In the genomic region with DNA sequence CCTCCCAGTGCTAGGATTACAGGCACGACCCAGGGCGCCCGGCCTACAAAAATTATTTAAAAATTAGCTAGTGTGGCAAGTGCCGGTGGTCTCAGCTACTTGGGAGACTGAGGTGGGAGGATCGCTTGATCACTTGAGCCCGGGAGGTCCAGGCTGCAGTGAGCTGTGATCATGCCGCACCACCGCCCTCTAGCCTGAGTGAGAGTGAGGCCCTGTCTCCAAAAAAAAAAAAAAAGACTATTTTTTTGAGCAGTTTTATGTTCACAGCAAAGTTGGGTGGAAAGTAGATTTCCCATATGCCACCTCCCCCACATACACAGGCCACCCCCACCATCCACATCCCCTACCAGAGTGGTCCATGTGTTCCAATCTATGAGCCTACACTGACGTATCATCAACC, we compare ENCODE assay signal across 34 cellular contexts.
"Had no signal": no experiment of that assay in that cellular context is flagged by ENCODE, and none has a peak within 500 bp of the region (broad histone marks: within the 10 kb centered on the region; RNA-seq: fewer than 3 reads in every experiment).

No MANE protein-coding gene starts in this region.

- DNase-seq: activated B cell treated with CpG ODN at 0.5 μM for 24 hours; activated CD4-positive, alpha-beta memory T cell treated with anti-CD3 and anti-CD28 coated beads for 36 hours; activated CD4-positive, alpha-beta T cell treated with anti-CD3 and anti-CD28 coated beads for 4 hours; activated CD4-positive, alpha-beta T cell treated with anti-CD3 and anti-CD28 coated beads, Interleukin-2, amount 10 ng/mL, durations not matched to agents 24 days and 14 days; activated CD4-positive, alpha-beta T cell treated with anti-CD3 and anti-CD28 coated beads, Interleukin-2, amount 50 U/mL, for 1 hour; activated CD4-positive, alpha-beta T cell treated with anti-CD3 and anti-CD28 coated beads, Interleukin-2, amount 50 U/mL, for 4 hours; activated CD4-positive, CD25-positive, alpha-beta regulatory T cell treated with anti-CD3 and anti-CD28 coated beads, Interleukin-2, amount 50 U/mL, for 72 hours; activated CD8-positive, alpha-beta memory T cell treated with anti-CD3 and anti-CD28 coated beads, Interleukin-2, amount 50 U/mL, for 4 hours; activated CD8-positive, alpha-beta T cell treated with anti-CD3 and anti-CD28 coated beads for 36 hours; activated effector memory CD4-positive, alpha-beta T cell treated with anti-CD3 and anti-CD28 coated beads, Interleukin-2, amount 50 U/mL, for 16 hours; activated gamma-delta T cell treated with Interleukin-2 at 50 U/mL for 16 hours; activated naive CD4-positive, alpha-beta T cell; activated naive CD4-positive, alpha-beta T cell treated with anti-CD3 and anti-CD28 coated beads for 36 hours; activated naive CD4-positive, alpha-beta T cell treated with anti-CD3 and anti-CD28 coated beads, Interleukin-2, amount 50 U/mL, for 16 hours; activated naive CD8-positive, alpha-beta T cell treated with anti-CD3 and anti-CD28 coated beads for 36 hours; activated T-cell treated with anti-CD3 and anti-CD28 coated beads for 4 hours; activated T-cell treated with anti-CD3 and anti-CD28 coated beads, Interleukin-2, amount 50 U/mL, for 1 hour; activated T-cell treated with anti-CD3 and anti-CD28 coated beads, Interleukin-2, amount 50 U/mL, for 4 hours; activated T-cell treated with anti-CD3 and anti-CD28 coated beads, Interleukin-2, amount 50 U/mL, for 72 hours; adrenal gland; amniotic stem cell; body of pancreas; brain microvascular endothelial cell; central memory CD4-positive, alpha-beta T cell; T-helper 1 cell; T-helper 2 cell; T-helper 9 cell had no signal

- H3K27me3 Mint-ChIP-seq: activated B cell treated with CpG ODN at 0.5 μM for 24 hours; activated CD4-positive, alpha-beta memory T cell treated with anti-CD3 and anti-CD28 coated beads for 36 hours; activated CD4-positive, alpha-beta T cell treated with anti-CD3 and anti-CD28 coated beads, Interleukin-2, amount 10 ng/mL, durations not matched to agents 24 days and 14 days; activated CD8-positive, alpha-beta T cell treated with anti-CD3 and anti-CD28 coated beads for 36 hours; activated naive CD8-positive, alpha-beta T cell treated with anti-CD3 and anti-CD28 coated beads for 36 hours; activated T-helper 17 cell treated with anti-CD3 and anti-CD28 coated beads, Interleukin-2, amount 50 U/mL, for 72 hours had no signal

- H3K36me3 Mint-ChIP-seq: activated CD4-positive, alpha-beta memory T cell treated with anti-CD3 and anti-CD28 coated beads for 36 hours; activated naive CD4-positive, alpha-beta T cell treated with anti-CD3 and anti-CD28 coated beads, Interleukin-2, amount 50 U/mL, for 72 hours; activated naive CD8-positive, alpha-beta T cell treated with anti-CD3 and anti-CD28 coated beads for 36 hours had no signal

- H3K27ac Mint-ChIP-seq: activated B cell treated with CpG ODN at 0.5 μM for 24 hours; activated CD4-positive, alpha-beta memory T cell treated with anti-CD3 and anti-CD28 coated beads for 36 hours; activated CD4-positive, alpha-beta T cell treated with anti-CD3 and anti-CD28 coated beads, Interleukin-2, amount 10 ng/mL, durations not matched to agents 24 days and 14 days; activated CD8-positive, alpha-beta T cell treated with anti-CD3 and anti-CD28 coated beads for 36 hours; activated naive CD4-positive, alpha-beta T cell treated with anti-CD3 and anti-CD28 coated beads for 36 hours; activated naive CD4-positive, alpha-beta T cell treated with anti-CD3 and anti-CD28 coated beads, Interleukin-2, amount 50 U/mL, for 72 hours; activated naive CD8-positive, alpha-beta T cell treated with anti-CD3 and anti-CD28 coated beads for 36 hours; activated T-cell treated with anti-CD3 and anti-CD28 coated beads, Interleukin-2, amount 50 U/mL, for 72 hours; activated T-helper 1 cell treated with anti-CD3 and anti-CD28 coated beads, Interleukin-12 subunit alpha, Interleukin-12 subunit beta, Interleukin-2, Interleukin-4 antibody, amounts not matched to agents 30 ng/mL and 10 ng/mL and 1 ng/mL, durations not matched to agents 14 hours and 24 hours and 36 hours; activated T-helper 17 cell treated with anti-CD3 and anti-CD28 coated beads, Interleukin-2, amount 50 U/mL, for 72 hours; T-helper 1 cell treated with Interleukin-12 subunit alpha and Interleukin-12 subunit beta and Interleukin-4 antibody, amounts not matched to agents 30 μg/mL and 1 μg/mL, for 36 hours; T-helper 2 cell treated with Interferon-gamma antibody and Interleukin-4, amounts not matched to agents 5 μg/mL and 100 μg/mL, for 36 hours had no signal

- H3K4me1 Mint-ChIP-seq: activated CD4-positive, alpha-beta T cell treated with anti-CD3 and anti-CD28 coated beads, Interleukin-2, amount 10 ng/mL, durations not matched to agents 24 days and 14 days; activated naive CD8-positive, alpha-beta T cell treated with anti-CD3 and anti-CD28 coated beads for 36 hours; activated T-helper 17 cell treated with anti-CD3 and anti-CD28 coated beads, Interleukin-2, amount 50 U/mL, for 72 hours had no signal

- H3K36me3 ChIP-seq: adrenal gland, brain microvascular endothelial cell, breast epithelium had no signal

- H3K4me3 Mint-ChIP-seq: activated B cell treated with CpG ODN at 0.5 μM for 24 hours; activated CD4-positive, alpha-beta memory T cell treated with anti-CD3 and anti-CD28 coated beads for 36 hours; activated CD4-positive, alpha-beta T cell treated with anti-CD3 and anti-CD28 coated beads, Interleukin-2, amount 10 ng/mL, durations not matched to agents 24 days and 14 days; activated CD8-positive, alpha-beta T cell treated with anti-CD3 and anti-CD28 coated beads for 36 hours; activated naive CD4-positive, alpha-beta T cell treated with anti-CD3 and anti-CD28 coated beads for 36 hours; activated naive CD8-positive, alpha-beta T cell treated with anti-CD3 and anti-CD28 coated beads for 36 hours; activated T-cell treated with anti-CD3 and anti-CD28 coated beads, Interleukin-2, amount 50 U/mL, for 4 hours; activated T-cell treated with anti-CD3 and anti-CD28 coated beads, Interleukin-2, amount 50 U/mL, for 72 hours; activated T-helper 1 cell treated with anti-CD3 and anti-CD28 coated beads, Interleukin-12 subunit alpha, Interleukin-12 subunit beta, Interleukin-2, Interleukin-4 antibody, amounts not matched to agents 30 ng/mL and 10 ng/mL and 1 ng/mL, durations not matched to agents 14 hours and 24 hours and 36 hours; activated T-helper 17 cell treated with anti-CD3 and anti-CD28 coated beads, Interleukin-2, amount 50 U/mL, for 72 hours; T-helper 1 cell treated with Interleukin-12 subunit alpha and Interleukin-12 subunit beta and Interleukin-4 antibody, amounts not matched to agents 30 μg/mL and 1 μg/mL, for 36 hours; T-helper 2 cell treated with Interferon-gamma antibody and Interleukin-4, amounts not matched to agents 5 μg/mL and 100 μg/mL, for 36 hours had no signal

- H3K4me1 ChIP-seq: adrenal gland, body of pancreas had no signal

- H3K27me3 ChIP-seq: adrenal gland, body of pancreas, brain microvascular endothelial cell had no signal

- H3K27ac ChIP-seq: adrenal gland, body of pancreas, brain microvascular endothelial cell, breast epithelium, VCaP had no signal

- H3K9me3 ChIP-seq: adrenal gland, body of pancreas, breast epithelium had no signal

- H3K9me3 Mint-ChIP-seq: activated B cell treated with CpG ODN at 0.5 μM for 24 hours; activated CD4-positive, alpha-beta memory T cell treated with anti-CD3 and anti-CD28 coated beads for 36 hours; activated CD4-positive, alpha-beta T cell treated with anti-CD3 and anti-CD28 coated beads, Interleukin-2, amount 10 ng/mL, durations not matched to agents 24 days and 14 days; activated CD8-positive, alpha-beta T cell treated with anti-CD3 and anti-CD28 coated beads for 36 hours; activated naive CD4-positive, alpha-beta T cell treated with anti-CD3 and anti-CD28 coated beads for 36 hours; activated naive CD4-positive, alpha-beta T cell treated with anti-CD3 and anti-CD28 coated beads, Interleukin-2, amount 50 U/mL, for 72 hours; activated naive CD8-positive, alpha-beta T cell treated with anti-CD3 and anti-CD28 coated beads for 36 hours; activated T-cell treated with anti-CD3 and anti-CD28 coated beads, Interleukin-2, amount 50 U/mL, for 4 hours; activated T-cell treated with anti-CD3 and anti-CD28 coated beads, Interleukin-2, amount 50 U/mL, for 72 hours; activated T-helper 1 cell treated with anti-CD3 and anti-CD28 coated beads, Interleukin-12 subunit alpha, Interleukin-12 subunit beta, Interleukin-2, Interleukin-4 antibody, amounts not matched to agents 30 ng/mL and 10 ng/mL and 1 ng/mL, durations not matched to agents 14 hours and 24 hours and 36 hours; activated T-helper 17 cell treated with anti-CD3 and anti-CD28 coated beads, Interleukin-2, amount 50 U/mL, for 72 hours; T-helper 1 cell treated with Interleukin-12 subunit alpha and Interleukin-12 subunit beta and Interleukin-4 antibody, amounts not matched to agents 30 μg/mL and 1 μg/mL, for 36 hours; T-helper 2 cell treated with Interferon-gamma antibody and Interleukin-4, amounts not matched to agents 5 μg/mL and 100 μg/mL, for 36 hours had no signal

- H3K4me3 ChIP-seq: adrenal gland, body of pancreas, breast epithelium had no signal
